8 cellular contexts compared by ENCODE assay signal in the genomic region with DNA sequence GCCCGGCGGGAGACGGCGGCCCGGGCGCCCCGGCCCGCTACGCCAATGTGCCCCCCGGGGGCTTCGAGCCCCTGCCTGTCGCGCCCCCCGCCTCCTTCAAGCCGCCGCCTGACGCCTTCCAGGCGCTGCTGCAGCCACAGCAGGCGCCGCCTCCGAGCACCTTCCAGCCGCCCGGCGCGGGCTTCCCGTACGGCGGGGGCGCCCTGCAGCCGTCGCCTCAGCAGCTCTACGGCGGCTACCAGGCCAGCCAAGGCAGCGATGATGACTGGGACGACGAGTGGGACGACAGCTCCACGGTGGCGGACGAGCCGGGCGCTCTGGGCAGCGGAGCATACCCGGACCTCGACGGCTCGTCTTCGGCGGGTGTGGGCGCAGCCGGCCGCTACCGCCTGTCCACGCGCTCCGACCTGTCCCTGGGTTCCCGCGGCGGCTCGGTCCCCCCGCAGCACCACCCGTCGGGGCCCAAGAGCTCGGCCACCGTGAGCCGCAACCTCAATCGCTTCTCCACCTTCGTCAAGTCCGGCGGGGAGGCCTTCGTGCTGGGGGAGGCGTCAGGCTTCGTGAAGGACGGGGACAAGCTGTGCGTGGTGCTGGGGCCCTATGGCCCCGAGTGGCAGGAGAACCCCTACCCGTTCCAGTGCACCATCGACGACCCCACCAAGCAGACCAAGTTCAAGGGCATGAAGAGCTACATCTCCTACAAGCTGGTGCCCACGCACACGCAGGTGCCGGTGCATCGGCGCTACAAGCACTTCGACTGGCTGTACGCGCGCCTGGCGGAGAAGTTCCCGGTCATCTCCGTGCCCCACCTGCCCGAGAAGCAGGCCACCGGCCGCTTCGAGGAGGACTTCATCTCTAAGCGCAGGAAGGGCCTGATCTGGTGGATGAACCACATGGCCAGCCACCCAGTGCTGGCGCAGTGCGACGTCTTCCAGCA. TPM values are rescaled to one million over a fixed set of nuclear protein-coding genes. Genes with fewer than 3 reads are reported as not detected.
DNase-seq lines count a peak whose midpoint lies in the region; ATAC-seq and TF ChIP-seq lines count a peak whose summit lies in the region.

No MANE protein-coding gene starts in this region.

- no peak for TF ChIP-seq POLR2A in esophagus squamous epithelium (IDR thresholded peaks at IDR 0.05)

- H3K36me3 Mint-ChIP-seq in natural killer cell treated with Interleukin-12 subunit alpha and Interleukin-12 subunit beta and Interleukin-15 and Interleukin-18, amount 100 ng/mL, for 72 hours: peaks cover 6% of the 10 kb centered on the region

- H3K27me3 Mint-ChIP-seq in natural killer cell treated with Interleukin-12 subunit alpha and Interleukin-12 subunit beta and Interleukin-15 and Interleukin-18, amount 100 ng/mL, for 72 hours: no peaks in the 10 kb centered on the region

- no peaks in the 10 kb centered on the region for H3K9me3 ChIP-seq in esophagus squamous epithelium

- WGBS in esophagus squamous epithelium, 2 donors: 91% methylated on average over 11 of the region's 99 CpGs; no CpG with 5 or more reads in 1 of the 2 donors

- H3K27ac Mint-ChIP-seq in natural killer cell treated with Interleukin-12 subunit alpha and Interleukin-12 subunit beta and Interleukin-15 and Interleukin-18, amount 100 ng/mL, for 72 hours: peak overlapping the region; percentile 65 to 95

- peak overlapping the region; percentile 87 for H3K4me3 Mint-ChIP-seq in natural killer cell treated with Interleukin-12 subunit alpha and Interleukin-12 subunit beta and Interleukin-15 and Interleukin-18, amount 100 ng/mL, for 72 hours

- intact Hi-C loops in esophagus squamous epithelium (cut with DNase I): loop anchor here (5.0 to 10.0 kb wide), 3 partner anchors 324 to 626 kb away; no protein-coding TSS in a partner anchor

- H3K27me3 ChIP-seq in esophagus squamous epithelium: no peaks in the 10 kb centered on the region

- H3K4me1 Mint-ChIP-seq in natural killer cell treated with Interleukin-12 subunit alpha and Interleukin-12 subunit beta and Interleukin-15 and Interleukin-18, amount 100 ng/mL, for 72 hours (ENCODE audit: low read depth in 2 of 2): peaks cover 43 to 56% of the 10 kb centered on the region in 2 donors

- no peaks in the 10 kb centered on the region for H3K9me3 Mint-ChIP-seq in natural killer cell treated with Interleukin-12 subunit alpha and Interleukin-12 subunit beta and Interleukin-15 and Interleukin-18, amount 100 ng/mL, for 72 hours

- H3K4me1 ChIP-seq in esophagus squamous epithelium: peaks cover 27 to 63% (median 34%) of the 10 kb centered on the region in 3 donors

- peak; percentile 32 for DNase-seq in GM12865 (ENCODE audit: low read depth)
- DNase-seq in NCI-H748 treated with DMSO at 0.1 percent for 48 hours (lab: John Stamatoyannopoulos, UW): peak; percentile 35
- DNase-seq in activated T-cell treated with anti-CD3 and anti-CD28 coated beads, Interleukin-2, amount 50 U/mL, for 1 hour: peak; percentile 71
- DNase-seq in esophagus squamous epithelium (lab: John Stamatoyannopoulos, UW): no peak
- DNase-seq in natural killer cell treated with Interleukin-12 subunit alpha and Interleukin-12 subunit beta and Interleukin-15 and Interleukin-18, amount 100 ng/mL, for 72 hours (ENCODE audit: low spot score): peak; percentile 80
- peak in 24 of 49 donors; percentile 24 to 68 (median 50) for DNase-seq in substantia nigra (lab: John Stamatoyannopoulos, UW)
- DNase-seq in HK-2 (ENCODE audit: unreplicated experiment): no peak

- peak; percentile 28 for ATAC-seq in HG02588 (IDR thresholded peaks at IDR 0.05; ENCODE audit: unreplicated experiment)
- peak; percentile 70 to 78 for ATAC-seq in natural killer cell treated with Interleukin-12 subunit alpha and Interleukin-12 subunit beta and Interleukin-15 and Interleukin-18, amount 100 ng/mL, for 72 hours

- H3K4me3 ChIP-seq in GM12865 (ENCODE audit: low read depth, low read length): peak overlapping the region; percentile 71
- peak overlapping the region; percentile 75 to 99 (median 90) for H3K4me3 ChIP-seq in esophagus squamous epithelium

- H3K36me3 ChIP-seq in esophagus squamous epithelium: peaks cover 0 to 11% (median 0%) of the 10 kb centered on the region in 3 donors

- H3K27ac ChIP-seq in esophagus squamous epithelium (peak overlapping the region; percentile 88 to 96 (median 92)), substantia nigra (ENCODE audit: low read depth, low read length, poor library complexity, severe bottlenecking) (peak overlapping the region; percentile 87)

- TF ChIP-seq CTCF in GM12865 (IDR thresholded peaks at IDR 0.05; ENCODE audit: insufficient read depth, low read depth, low read length, missing control alignments) (no peak), esophagus squamous epithelium (IDR thresholded peaks at IDR 0.05) (peak in 1 of 6 experiments; percentile 4)

RNA-seq across cellular contexts. Expression of a gene that starts 0.9 kb away (rescaled TPM):
- 10 to 100 TPM; 26.3 to 36.3 (median 30.6) TPM for total RNA-seq in esophagus squamous epithelium
- total RNA-seq in natural killer cell treated with Interleukin-12 subunit alpha and Interleukin-12 subunit beta and Interleukin-15 and Interleukin-18, amount 100 ng/mL, for 72 hours: 10 to 100 TPM; 19.8 to 31.8 TPM

Comparison
In these comparisons a context has a peak if more than half of its experiments do, and no peak if none do; other contexts are left out.
1. DNase-seq: peak in GM12865 (single experiment), NCI-H748 treated with DMSO at 0.1 percent for 48 hours (single experiment), activated T-cell treated with anti-CD3 and anti-CD28 coated beads, Interleukin-2, amount 50 U/mL, for 1 hour (single experiment) and natural killer cell treated with Interleukin-12 subunit alpha and Interleukin-12 subunit beta and Interleukin-15 and Interleukin-18, amount 100 ng/mL, for 72 hours (single experiment); none in esophagus squamous epithelium (single experiment) and HK-2 (single experiment).